In the genomic region with DNA sequence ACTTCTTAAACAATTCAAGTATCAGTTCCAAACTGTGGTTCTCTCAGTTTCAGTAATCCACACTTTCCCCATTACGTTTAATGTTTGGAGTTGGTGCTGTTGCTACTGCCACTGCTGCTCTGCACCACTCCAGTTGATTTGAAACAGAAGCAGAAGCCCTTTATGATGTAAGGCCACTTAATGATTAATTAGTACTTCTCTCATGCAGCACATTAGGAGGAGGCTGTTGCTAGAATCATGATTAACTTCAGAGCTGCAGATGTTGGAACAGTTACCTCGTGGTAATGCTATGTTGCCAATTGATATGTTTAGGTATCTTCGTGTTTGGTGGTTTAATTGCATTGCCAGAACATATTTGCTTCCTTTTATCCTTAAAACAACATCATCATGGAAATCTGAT, we compare ENCODE assay signal across 26 cellular contexts.
DNase-seq lines count a peak whose midpoint lies in the region; TF ChIP-seq lines count a peak whose summit lies in the region.
"Had no signal": no experiment of that assay in that cellular context is flagged by ENCODE, and none has a peak within 500 bp of the region (broad histone marks: within the 10 kb centered on the region; RNA-seq: fewer than 3 reads in every experiment).

No MANE protein-coding gene starts in this region.

- no peaks in the 10 kb centered on the region for H4K20me1 ChIP-seq in neural progenitor cell (ENCODE audit: low read depth)

- no peaks in the 10 kb centered on the region for H3K27me3 ChIP-seq in neural progenitor cell
- H3K27me3 ChIP-seq in trophoblast cell (ENCODE audit: insufficient read depth, low read length): no peaks in the 10 kb centered on the region
- H3K27me3 ChIP-seq: brain microvascular endothelial cell, heart right ventricle, SJSA1, uterus had no signal

- H3K27ac ChIP-seq in neural progenitor cell (no peak overlapping the region), trophoblast cell (ENCODE audit: low read depth, low read length) (no peak overlapping the region)
- H3K27ac ChIP-seq: brain microvascular endothelial cell, epithelial cell of prostate, SJSA1, thoracic aorta, uterus had no signal

- H3K4me1 ChIP-seq in neural progenitor cell (no peaks in the 10 kb centered on the region), trophoblast cell (ENCODE audit: control insufficient read depth in 1 of 2, insufficient read depth in 2 of 2, low read length in 2 of 2) (no peaks in the 10 kb centered on the region)
- H3K4me1 ChIP-seq: heart right ventricle, SJSA1, uterus had no signal

- no peak overlapping the region for H2AK5ac ChIP-seq in trophoblast cell (ENCODE audit: low read length)

- no peak overlapping the region for H3K4me3 Mint-ChIP-seq in neural progenitor cell
- no peak overlapping the region for H3K4me3 Mint-ChIP-seq in activated naive CD4-positive, alpha-beta T cell treated with anti-CD3 and anti-CD28 coated beads, Interleukin-2, amount 10 ng/mL, durations not matched to agents 7 days and 5 days
- H3K4me3 Mint-ChIP-seq: activated CD8-positive, alpha-beta memory T cell treated with anti-CD3 and anti-CD28 coated beads, Interleukin-2, amount 10 ng/mL, durations not matched to agents 7 days and 5 days; naive thymus-derived CD4-positive, alpha-beta T cell had no signal

- H3K4me3 ChIP-seq in neural progenitor cell (no peak overlapping the region), trophoblast cell (ENCODE audit: low read depth, low read length) (no peak overlapping the region)
- H3K4me3 ChIP-seq: heart right ventricle, SJSA1, thoracic aorta, uterus had no signal

- no peak overlapping the region for H2BK5ac ChIP-seq in trophoblast cell (ENCODE audit: low read depth, low read length, poor library complexity)

- H3K14ac ChIP-seq in trophoblast cell (ENCODE audit: low read length): no peak overlapping the region

- no peak overlapping the region for H2BK120ac ChIP-seq in trophoblast cell (ENCODE audit: insufficient read depth, low read length, poor library complexity)

- WGBS in trophoblast cell (ENCODE audit: extremely low coverage, insufficient coverage, insufficient read length): no CpG with 5 or more reads among the region's 3 CpGs

- no peaks in the 10 kb centered on the region for H3K27me3 Mint-ChIP-seq in neural progenitor cell (ENCODE audit: insufficient read depth, low read depth)
- H3K27me3 Mint-ChIP-seq in activated naive CD4-positive, alpha-beta T cell treated with anti-CD3 and anti-CD28 coated beads, Interleukin-2, amount 10 ng/mL, durations not matched to agents 7 days and 5 days: no peaks in the 10 kb centered on the region

- no peaks in the 10 kb centered on the region for H3K79me1 ChIP-seq in trophoblast cell (ENCODE audit: low read length)

- H3K4me1 Mint-ChIP-seq in neural progenitor cell: no peaks in the 10 kb centered on the region
- H3K4me1 Mint-ChIP-seq in activated naive CD4-positive, alpha-beta T cell treated with anti-CD3 and anti-CD28 coated beads, Interleukin-2, amount 10 ng/mL, durations not matched to agents 7 days and 5 days: no peaks in the 10 kb centered on the region
- H3K4me1 Mint-ChIP-seq: activated CD8-positive, alpha-beta memory T cell treated with anti-CD3 and anti-CD28 coated beads, Interleukin-2, amount 10 ng/mL, durations not matched to agents 7 days and 5 days; naive thymus-derived CD4-positive, alpha-beta T cell had no signal

- no peaks in the 10 kb centered on the region for H3F3A ChIP-seq in neural progenitor cell (ENCODE audit: low read depth)

- no peak overlapping the region for H3K18ac ChIP-seq in trophoblast cell (ENCODE audit: low read length)

- H3K4me2 ChIP-seq in neural progenitor cell (no peak overlapping the region), trophoblast cell (ENCODE audit: low read length) (no peak overlapping the region)

- no peak overlapping the region for H3K27ac Mint-ChIP-seq in neural progenitor cell
- no peak overlapping the region for H3K27ac Mint-ChIP-seq in activated naive CD4-positive, alpha-beta T cell treated with anti-CD3 and anti-CD28 coated beads, Interleukin-2, amount 10 ng/mL, durations not matched to agents 7 days and 5 days
- H3K27ac Mint-ChIP-seq: activated CD8-positive, alpha-beta memory T cell treated with anti-CD3 and anti-CD28 coated beads, Interleukin-2, amount 10 ng/mL, durations not matched to agents 7 days and 5 days; naive thymus-derived CD4-positive, alpha-beta T cell had no signal

- POLR2A ChIA-PET in HEK293T (lab: Yijun Ruan, JAX): no interaction called here

- H3K9ac ChIP-seq in neural progenitor cell (no peak overlapping the region), trophoblast cell (ENCODE audit: low read length) (no peak overlapping the region)

- H4K91ac ChIP-seq in trophoblast cell (ENCODE audit: low read depth, low read length): no peak overlapping the region

- H3K4ac ChIP-seq in trophoblast cell (ENCODE audit: low read depth, low read length): no peak overlapping the region

- no peak overlapping the region for H4K12ac ChIP-seq in trophoblast cell (ENCODE audit: low read depth, low read length)

- H3K9me3 ChIP-seq in neural progenitor cell (ENCODE audit: low read depth): no peaks in the 10 kb centered on the region
- H3K9me3 ChIP-seq in trophoblast cell (ENCODE audit: insufficient read depth, low read depth, low read length): peaks cover 6% of the 10 kb centered on the region
- H3K9me3 ChIP-seq: thoracic aorta had no signal

- no peak overlapping the region for H3K23ac ChIP-seq in trophoblast cell (ENCODE audit: low read length)

- CTCF ChIA-PET in HEK293T (lab: Yijun Ruan, JAX): no interaction called here
- CTCF ChIA-PET in activated naive CD4-positive, alpha-beta T cell treated with anti-CD3 and anti-CD28 coated beads, Interleukin-2, amount 10 ng/mL, durations not matched to agents 7 days and 5 days (lab: Charles Lee): no interaction called here

- no peak overlapping the region for H2BK12ac ChIP-seq in trophoblast cell (ENCODE audit: low read length)

- no peak overlapping the region for H4K8ac ChIP-seq in trophoblast cell (ENCODE audit: low read depth, low read length)

- DNase-seq in HEK293T (ENCODE audit: extremely low spot score) (no peak), NCI-H69 (lab: John Stamatoyannopoulos, UW) (peak; percentile 17), fibroblast of gingiva (ENCODE audit: low read depth) (peak; percentile 54), neural progenitor cell (ENCODE audit: low spot score) (no peak), trophoblast cell (no peak)
- DNase-seq in NK-92 treated with Interleukin-12 subunit alpha and Interleukin-12 subunit beta, amount 100 ng/mL, for 24 hours (lab: John Stamatoyannopoulos, UW): no peak
- DNase-seq in activated naive CD4-positive, alpha-beta T cell treated with anti-CD3 and anti-CD28 coated beads, Interleukin-2, amount 10 ng/mL, durations not matched to agents 7 days and 5 days: no peak
- DNase-seq: activated CD4-positive, CD25-positive, alpha-beta regulatory T cell; activated CD8-positive, alpha-beta memory T cell treated with anti-CD3 and anti-CD28 coated beads, Interleukin-2, amount 10 ng/mL, durations not matched to agents 7 days and 5 days; activated T-cell treated with anti-CD3 and anti-CD28 coated beads, Interleukin-2, amount 50 U/mL, for 48 hours; brain microvascular endothelial cell; effector CD8-positive, alpha-beta T cell; foreskin melanocyte; heart right ventricle; left colon; naive thymus-derived CD4-positive, alpha-beta T cell; NCI-H187; NCI-H2227 treated with DMSO at 0.1 percent for 48 hours; NCI-H748 treated with DMSO at 0.1 percent for 48 hours; occipital lobe; RPMI8226; stimulated activated naive CD8-positive, alpha-beta T cell treated with anti-CD3 and anti-CD28 coated beads, Interleukin-15, Interleukin-2, amounts not matched to agents 100 U/mL and 50 U/mL, for 24 hours; uterus had no signal

- peaks cover 11% of the 10 kb centered on the region for H3K36me3 Mint-ChIP-seq in neural progenitor cell
- H3K36me3 Mint-ChIP-seq in activated naive CD4-positive, alpha-beta T cell treated with anti-CD3 and anti-CD28 coated beads, Interleukin-2, amount 10 ng/mL, durations not matched to agents 7 days and 5 days: no peaks in the 10 kb centered on the region
- H3K36me3 Mint-ChIP-seq: activated CD8-positive, alpha-beta memory T cell treated with anti-CD3 and anti-CD28 coated beads, Interleukin-2, amount 10 ng/mL, durations not matched to agents 7 days and 5 days; naive thymus-derived CD4-positive, alpha-beta T cell had no signal

- H2AFZ ChIP-seq in neural progenitor cell (replicated peaks) (peak overlapping the region; percentile 50), trophoblast cell (ENCODE audit: insufficient read depth, low read length, poor library complexity) (no peak overlapping the region)

- no peak for TF ChIP-seq CTCF in neural progenitor cell (IDR thresholded peaks at IDR 0.05)

- H3K36me3 ChIP-seq in neural progenitor cell: no peaks in the 10 kb centered on the region
- H3K36me3 ChIP-seq in trophoblast cell (ENCODE audit: control insufficient read depth in 1 of 2, insufficient read depth in 2 of 2, low read length in 2 of 2): no peaks in the 10 kb centered on the region
- H3K36me3 ChIP-seq: brain microvascular endothelial cell, heart right ventricle, SJSA1, thoracic aorta, uterus had no signal

- H3K79me2 ChIP-seq in neural progenitor cell (ENCODE audit: low read depth): no peaks in the 10 kb centered on the region
- H3K79me2 ChIP-seq in trophoblast cell (ENCODE audit: control insufficient read depth, insufficient read depth, low read length, poor library complexity): no peaks in the 10 kb centered on the region

- peaks cover 17% of the 10 kb centered on the region for H3K9me3 Mint-ChIP-seq in neural progenitor cell
- H3K9me3 Mint-ChIP-seq in activated naive CD4-positive, alpha-beta T cell treated with anti-CD3 and anti-CD28 coated beads, Interleukin-2, amount 10 ng/mL, durations not matched to agents 7 days and 5 days: peaks cover 2% of the 10 kb centered on the region

TF ChIP-seq in HEK293T, 16 proteins besides CTCF, POLR2A, EP300 and RAD21:
- TF ChIP-seq PKNOX1 (IDR thresholded peaks at IDR 0.05): 0 out of 2 replicates have a peak, but pooled peaks have one; percentile 10
- no peak for TF ChIP-seq TARDBP (IDR thresholded peaks at IDR 0.05)

Comparison
In these comparisons a context has a peak if more than half of its experiments do, and no peak if none do; other contexts are left out.
1. DNase-seq: peak in NCI-H69 (single experiment) and fibroblast of gingiva (single experiment); none in HEK293T (single experiment), neural progenitor cell (single experiment), NK-92 treated with Interleukin-12 subunit alpha and Interleukin-12 subunit beta, amount 100 ng/mL, for 24 hours (single experiment), trophoblast cell (0 of 2) and activated naive CD4-positive, alpha-beta T cell treated with anti-CD3 and anti-CD28 coated beads, Interleukin-2, amount 10 ng/mL, durations not matched to agents 7 days and 5 days (single experiment).